21 cellular contexts compared by ENCODE assay signal in the genomic region with DNA sequence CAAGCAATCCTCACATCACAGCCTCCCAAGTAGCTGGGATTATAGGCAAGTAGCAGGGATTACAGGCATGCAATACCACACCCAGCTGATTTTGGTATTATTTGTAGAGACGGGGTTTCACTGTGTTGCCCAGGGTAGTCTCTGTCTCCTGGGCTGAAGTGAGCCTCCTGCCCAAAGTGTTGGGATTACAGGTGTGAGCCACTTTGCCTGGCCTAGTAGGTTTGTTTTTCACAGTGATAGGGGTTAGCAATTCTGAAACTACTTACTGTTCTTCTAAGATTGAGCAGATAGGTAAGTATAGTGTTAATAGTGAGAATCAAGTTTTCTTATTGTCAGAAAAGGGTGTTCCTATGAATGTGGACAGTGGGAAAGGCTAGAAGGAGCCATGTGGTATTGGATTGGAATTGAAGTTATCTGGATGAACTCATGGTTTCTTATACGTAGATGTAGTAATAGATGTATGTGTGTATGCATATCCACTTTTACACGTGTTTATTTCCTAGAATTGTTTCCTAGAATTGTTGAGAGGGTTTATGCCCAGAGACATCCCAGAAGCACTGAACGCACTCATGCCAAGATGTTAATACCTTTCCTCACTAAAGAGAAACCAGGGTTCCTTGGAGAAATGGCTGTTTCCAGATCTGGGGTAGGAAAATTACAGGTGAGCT. TPM values are rescaled to one million over a fixed set of nuclear protein-coding genes. Genes with fewer than 3 reads are reported as not detected.
A peak's percentile ranks its signal among the peaks of the same experiment; 100 is the strongest.
DNase-seq lines count a peak whose midpoint lies in the region; ATAC-seq and TF ChIP-seq lines count a peak whose summit lies in the region.
"Had no signal": no experiment of that assay in that cellular context is flagged by ENCODE, and none has a peak within 500 bp of the region (broad histone marks: within the 10 kb centered on the region; RNA-seq: fewer than 3 reads in every experiment).

No MANE protein-coding gene starts in this region.

- ATAC-seq in WTC11 (no peak), left cardiac atrium (no peak)
- peak; percentile 29 for ATAC-seq in stimulated activated naive CD8-positive, alpha-beta T cell treated with anti-CD3 and anti-CD28 coated beads, Interleukin-15, amount 100 ng/mL, for 72 hours
- ATAC-seq: natural killer cell, sciatic nerve had no signal

- no peaks in the 10 kb centered on the region for H3K27me3 Mint-ChIP-seq in WTC11 (ENCODE audit: low read depth)
- H3K27me3 Mint-ChIP-seq in stimulated activated naive CD8-positive, alpha-beta T cell treated with anti-CD3 and anti-CD28 coated beads, Interleukin-15, amount 100 ng/mL, for 72 hours: no peaks in the 10 kb centered on the region
- H3K27me3 Mint-ChIP-seq: memory B cell had no signal

- peak overlapping the region; percentile 5; the same call in 1 of the 2 replicates for H3K27ac Mint-ChIP-seq in WTC11
- H3K27ac Mint-ChIP-seq in stimulated activated naive CD8-positive, alpha-beta T cell treated with anti-CD3 and anti-CD28 coated beads, Interleukin-15, amount 100 ng/mL, for 72 hours: no peak overlapping the region
- H3K27ac Mint-ChIP-seq: memory B cell had no signal

- no peaks in the 10 kb centered on the region for H3K9me3 Mint-ChIP-seq in WTC11
- H3K9me3 Mint-ChIP-seq in stimulated activated naive CD8-positive, alpha-beta T cell treated with anti-CD3 and anti-CD28 coated beads, Interleukin-15, amount 100 ng/mL, for 72 hours: no peaks in the 10 kb centered on the region
- H3K9me3 Mint-ChIP-seq: CD14-positive monocyte, memory B cell, natural killer cell had no signal

- peaks cover 13% of the 10 kb centered on the region for H3K4me1 Mint-ChIP-seq in WTC11
- peaks cover 93% of the 10 kb centered on the region for H3K4me1 Mint-ChIP-seq in stimulated activated naive CD8-positive, alpha-beta T cell treated with anti-CD3 and anti-CD28 coated beads, Interleukin-15, amount 100 ng/mL, for 72 hours

- peaks cover 61% of the 10 kb centered on the region for H3K36me3 Mint-ChIP-seq in WTC11

- CTCF ChIA-PET in WTC11 (lab: Charles Lee): interaction anchor here (1.0 to 1.3 kb wide), 2 partner anchors 31 to 64 kb away, joined by 3 read pairs; no protein-coding TSS in a partner anchor

- no peak overlapping the region for H3K4me3 Mint-ChIP-seq in WTC11
- H3K4me3 Mint-ChIP-seq in stimulated activated naive CD8-positive, alpha-beta T cell treated with anti-CD3 and anti-CD28 coated beads, Interleukin-15, amount 100 ng/mL, for 72 hours: peak overlapping the region; percentile 5 to 32
- H3K4me3 Mint-ChIP-seq: CD14-positive monocyte, memory B cell, natural killer cell had no signal

- POLR2A ChIA-PET in WTC11 (lab: Charles Lee): no interaction called here

- intact Hi-C loops in head of caudate nucleus (cut with DNase I): no loop called here
- intact Hi-C loops in left cardiac atrium (cut with DNase I): no loop called here

- DNase-seq in stimulated activated CD4-positive, alpha-beta T cell treated with anti-CD3 and anti-CD28 coated beads, Interleukin-1b, Interleukin-23, amount 100 ng/mL, for 48 hours: peak; percentile 27
- no peak for DNase-seq in stimulated activated CD4-positive, alpha-beta T cell treated with anti-CD3 and anti-CD28 coated beads, Interleukin-4, amount 100 ng/mL, for 4 hours
- DNase-seq in WTC11 (ENCODE audit: low spot score) (no peak), dermis blood vessel endothelial cell (peak; percentile 71), middle frontal gyrus (ENCODE audit: extremely low spot score, low spot score) (no peak), head of caudate nucleus (no peak), left cardiac atrium (no peak)
- DNase-seq in stimulated activated naive CD8-positive, alpha-beta T cell treated with anti-CD3 and anti-CD28 coated beads, Interleukin-15, amount 100 ng/mL, for 72 hours: no peak
- DNase-seq: activated CD8-positive, alpha-beta memory T cell treated with anti-CD3 and anti-CD28 coated beads for 24 hours; activated effector memory CD4-positive, alpha-beta T cell treated with anti-CD3 and anti-CD28 coated beads, Interleukin-2, amount 50 U/mL, for 16 hours; cerebellar nuclear complex; effector CD8-positive, alpha-beta T cell; GM23248; natural killer cell; NCI-H1694 treated with DMSO at 0.1 percent for 48 hours; NCI-H526 treated with DMSO at 0.1 percent for 48 hours; stimulated activated naive CD4-positive, alpha-beta T cell treated with Interleukin-2 at 50 U/mL for 16 hours; upper lobe of left lung had no signal

- no peak for TF ChIP-seq CTCF in WTC11 (IDR thresholded peaks at IDR 0.05)

TF ChIP-seq in WTC11, 78 proteins besides CTCF, POLR2A, EP300 and RAD21 (continues in another document):
- TF ChIP-seq PRRX2 (CRISPR knock-in tag; IDR thresholded peaks at IDR 0.05) (no peak), EMX1 (CRISPR knock-in tag; IDR thresholded peaks at IDR 0.05) (no peak), SMAD4 (CRISPR knock-in tag; IDR thresholded peaks at IDR 0.05) (no peak), ZNF423 (CRISPR knock-in tag; IDR thresholded peaks at IDR 0.05) (no peak), NR3C1 (CRISPR knock-in tag; conservative IDR thresholded peaks at IDR 0.05; ENCODE audit: low read depth) (no peak), NFATC4 (CRISPR knock-in tag; IDR thresholded peaks at IDR 0.05) (no peak), ZNF263 (CRISPR knock-in tag; IDR thresholded peaks at IDR 0.05; ENCODE audit: low read depth) (no peak), NR2C2 (CRISPR knock-in tag; IDR thresholded peaks at IDR 0.05) (no peak), TCF7 (CRISPR knock-in tag; IDR thresholded peaks at IDR 0.05; ENCODE audit: low read depth) (no peak), ATF2 (CRISPR knock-in tag; IDR thresholded peaks at IDR 0.05; ENCODE audit: borderline replicate concordance, low read depth) (no peak), TEAD4 (CRISPR knock-in tag; IDR thresholded peaks at IDR 0.05) (no peak), AR (CRISPR knock-in tag; IDR thresholded peaks at IDR 0.05) (no peak)
- TF ChIP-seq, protein P1, sequence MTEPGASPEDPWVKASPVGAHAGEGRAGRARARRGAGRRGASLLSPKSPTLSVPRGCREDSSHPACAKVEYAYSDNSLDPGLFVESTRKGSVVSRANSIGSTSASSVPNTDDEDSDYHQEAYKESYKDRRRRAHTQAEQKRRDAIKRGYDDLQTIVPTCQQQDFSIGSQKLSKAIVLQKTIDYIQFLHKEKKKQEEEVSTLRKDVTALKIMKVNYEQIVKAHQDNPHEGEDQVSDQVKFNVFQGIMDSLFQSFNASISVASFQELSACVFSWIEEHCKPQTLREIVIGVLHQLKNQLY (CRISPR knock-in tag; IDR thresholded peaks at IDR 0.05): no peak
- TF ChIP-seq, protein P2, sequence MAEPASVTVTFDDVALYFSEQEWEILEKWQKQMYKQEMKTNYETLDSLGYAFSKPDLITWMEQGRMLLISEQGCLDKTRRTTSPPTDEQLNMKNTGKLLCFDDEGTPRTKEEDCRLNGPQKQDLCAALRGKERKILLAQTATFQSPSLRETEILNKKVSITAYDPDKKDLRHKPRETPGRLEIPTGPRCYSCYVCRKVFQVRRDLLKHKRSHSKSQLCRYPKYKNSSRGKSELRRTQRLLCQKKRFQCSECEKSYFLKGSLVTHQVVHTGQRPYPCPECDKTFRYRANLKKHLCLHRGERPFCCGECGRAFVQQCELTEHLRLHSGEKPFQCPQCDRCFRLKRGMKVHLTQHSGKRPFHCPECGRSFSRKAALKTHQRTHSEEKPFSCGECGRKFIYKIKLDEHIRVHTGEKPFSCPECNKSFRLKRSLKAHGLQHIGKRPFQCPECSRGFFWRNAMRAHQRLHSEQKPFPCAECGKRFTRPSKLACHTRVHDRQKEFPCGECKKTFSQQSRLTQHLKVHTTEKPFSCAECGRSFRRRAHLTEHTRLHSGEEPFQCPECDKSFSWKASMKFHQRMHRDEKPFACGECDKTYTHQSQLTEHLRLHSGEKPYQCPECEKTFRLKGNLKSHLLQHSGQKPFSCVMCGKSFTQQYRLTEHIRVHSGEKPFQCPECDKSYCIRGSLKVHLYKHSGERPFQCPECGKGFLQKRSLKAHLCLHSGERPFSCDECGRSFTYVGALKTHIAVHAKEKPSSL (CRISPR knock-in tag; conservative IDR thresholded peaks at IDR 0.05): no peak

RNA-seq across cellular contexts. Expression of gene SAE1, which starts 49.1 kb away (rescaled TPM):
- total RNA-seq in WTC11 (2021) (215 to 224 TPM (median 221 TPM) in 3 replicates), dermis blood vessel endothelial cell (168 and 236 TPM in 2 replicates), left cardiac atrium (10 to 100 TPM; 50.1 to 54.7 TPM)

RNA-seq across cellular contexts. Expression of gene BBC3, which starts 51.2 kb away (rescaled TPM):
- total RNA-seq in WTC11 (2021) (29.4 to 49.5 TPM (median 32.2 TPM) in 3 replicates), dermis blood vessel endothelial cell (24.5 and 26.9 TPM in 2 replicates), left cardiac atrium (1 to 10 TPM; 2.9 to 4.1 TPM)

Comparison
In these comparisons a context has a peak if more than half of its experiments do, and no peak if none do; other contexts are left out.
1. DNase-seq: peak in stimulated activated CD4-positive, alpha-beta T cell treated with anti-CD3 and anti-CD28 coated beads, Interleukin-1b, Interleukin-23, amount 100 ng/mL, for 48 hours (single experiment) and dermis blood vessel endothelial cell (single experiment); none in stimulated activated CD4-positive, alpha-beta T cell treated with anti-CD3 and anti-CD28 coated beads, Interleukin-4, amount 100 ng/mL, for 4 hours (0 of 2), WTC11 (single experiment), stimulated activated naive CD8-positive, alpha-beta T cell treated with anti-CD3 and anti-CD28 coated beads, Interleukin-15, amount 100 ng/mL, for 72 hours (0 of 2), middle frontal gyrus (single experiment), head of caudate nucleus (0 of 42) and left cardiac atrium (single experiment).